In the genomic region with DNA sequence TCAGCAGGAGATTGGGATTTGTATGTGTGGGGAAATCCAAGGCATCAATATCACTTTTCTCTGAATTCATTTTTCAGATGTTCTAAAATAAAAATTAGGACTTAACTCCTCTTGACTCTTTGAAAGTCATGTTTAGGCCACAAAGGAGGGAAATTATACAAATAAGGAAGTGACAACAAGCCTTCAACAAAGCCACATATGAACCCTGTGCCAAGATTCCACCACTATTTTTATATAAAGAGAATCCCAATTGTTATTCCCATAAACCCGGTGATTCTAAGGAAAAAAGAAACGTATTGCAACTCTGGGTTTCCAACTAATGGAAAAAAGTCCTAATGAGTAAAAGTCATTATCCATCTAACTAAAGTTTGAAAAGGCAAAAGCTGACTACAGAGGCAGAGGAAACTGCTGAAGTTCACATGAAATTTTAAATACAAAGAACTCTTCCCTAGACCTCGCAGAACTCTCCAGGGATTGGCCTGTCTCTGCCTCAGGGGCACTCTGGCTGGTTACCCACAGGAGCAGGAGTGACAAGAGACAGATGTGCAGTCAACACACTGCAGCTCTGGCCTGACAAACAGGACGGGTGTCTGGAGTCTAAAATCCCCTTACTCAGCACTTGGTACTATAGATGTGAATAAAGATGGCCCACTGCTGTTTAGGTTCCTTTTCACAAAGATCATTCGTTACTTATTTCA, we compare ENCODE assay signal across 9 cellular contexts. TPM values are rescaled to one million over a fixed set of nuclear protein-coding genes. Genes with fewer than 3 reads are reported as not detected.
DNase-seq lines count a peak whose midpoint lies in the region; ATAC-seq lines count a peak whose summit lies in the region.
"Had no signal": no experiment of that assay in that cellular context is flagged by ENCODE, and none has a peak within 500 bp of the region (broad histone marks: within the 10 kb centered on the region; RNA-seq: fewer than 3 reads in every experiment).

No MANE protein-coding gene starts in this region.

- H3K9me3 Mint-ChIP-seq in activated CD4-positive, alpha-beta T cell treated with anti-CD3 and anti-CD28 coated beads for 36 hours (ENCODE audit: low read depth), result no peaks in the 10 kb centered on the region
- no peaks in the 10 kb centered on the region for H3K9me3 Mint-ChIP-seq in T-helper 2 cell treated with Interferon-gamma antibody and Interleukin-4, amounts not matched to agents 5 μg/mL and 100 μg/mL, for 36 hours
- no peaks in the 10 kb centered on the region for H3K9me3 Mint-ChIP-seq in stimulated activated naive CD8-positive, alpha-beta T cell treated with anti-CD3 and anti-CD28 coated beads, Interleukin-15, amount 100 ng/mL, for 72 hours

- H3K27ac Mint-ChIP-seq in activated CD4-positive, alpha-beta T cell treated with anti-CD3 and anti-CD28 coated beads for 36 hours, result peak overlapping the region; percentile 59
- H3K27ac Mint-ChIP-seq in T-helper 2 cell treated with Interferon-gamma antibody and Interleukin-4, amounts not matched to agents 5 μg/mL and 100 μg/mL, for 36 hours, result peak overlapping the region; percentile 85
- peak overlapping the region; percentile 42 to 75 for H3K27ac Mint-ChIP-seq in stimulated activated naive CD8-positive, alpha-beta T cell treated with anti-CD3 and anti-CD28 coated beads, Interleukin-15, amount 100 ng/mL, for 72 hours

- H3K36me3 Mint-ChIP-seq in activated CD4-positive, alpha-beta T cell treated with anti-CD3 and anti-CD28 coated beads for 36 hours (ENCODE audit: low read depth), result peaks cover 30% of the 10 kb centered on the region
- H3K36me3 Mint-ChIP-seq in T-helper 2 cell treated with Interferon-gamma antibody and Interleukin-4, amounts not matched to agents 5 μg/mL and 100 μg/mL, for 36 hours (ENCODE audit: low read depth), result peaks cover 41% of the 10 kb centered on the region

- no peak for ATAC-seq in activated CD4-positive, alpha-beta T cell treated with anti-CD3 and anti-CD28 coated beads for 36 hours
- ATAC-seq in stimulated activated naive CD8-positive, alpha-beta T cell treated with anti-CD3 and anti-CD28 coated beads, Interleukin-15, amount 100 ng/mL, for 72 hours, result no peak

- H3K9ac ChIP-seq in iPS-20b (ENCODE audit: low read depth, low read length), result peak overlapping the region; percentile 53

- H3K4me3 ChIP-seq in iPS-20b (ENCODE audit: low read length), result no peak overlapping the region

- CTCF ChIA-PET in activated CD4-positive, alpha-beta T cell treated with anti-CD3 and anti-CD28 coated beads for 36 hours (lab: Charles Lee), result no interaction called here

- peaks cover 9% of the 10 kb centered on the region for H3K4me1 ChIP-seq in iPS-20b (ENCODE audit: insufficient read depth, low read length)

- no peaks in the 10 kb centered on the region for H3K27me3 Mint-ChIP-seq in activated CD4-positive, alpha-beta T cell treated with anti-CD3 and anti-CD28 coated beads for 36 hours
- H3K27me3 Mint-ChIP-seq in T-helper 2 cell treated with Interferon-gamma antibody and Interleukin-4, amounts not matched to agents 5 μg/mL and 100 μg/mL, for 36 hours (ENCODE audit: low read depth), result no peaks in the 10 kb centered on the region
- H3K27me3 Mint-ChIP-seq in stimulated activated naive CD8-positive, alpha-beta T cell treated with anti-CD3 and anti-CD28 coated beads, Interleukin-15, amount 100 ng/mL, for 72 hours, result no peaks in the 10 kb centered on the region

- no peaks in the 10 kb centered on the region for H3K27me3 ChIP-seq in iPS-20b (ENCODE audit: insufficient read depth, low read length)

- H3K4me3 Mint-ChIP-seq in activated CD4-positive, alpha-beta T cell treated with anti-CD3 and anti-CD28 coated beads for 36 hours, result no peak overlapping the region
- peak overlapping the region; percentile 28 for H3K4me3 Mint-ChIP-seq in T-helper 2 cell treated with Interferon-gamma antibody and Interleukin-4, amounts not matched to agents 5 μg/mL and 100 μg/mL, for 36 hours
- H3K4me3 Mint-ChIP-seq in stimulated activated naive CD8-positive, alpha-beta T cell treated with anti-CD3 and anti-CD28 coated beads, Interleukin-15, amount 100 ng/mL, for 72 hours, result peak overlapping the region in 1 of 2 donors; percentile 50

- no peak overlapping the region for H3K27ac ChIP-seq in iPS-20b (ENCODE audit: low read length)

- intact Hi-C loops in activated CD4-positive, alpha-beta T cell treated with anti-CD3 and anti-CD28 coated beads for 36 hours (cut with DNase I, micrococcal nuclease), result no loop called here

- DNase-seq in activated CD4-positive, alpha-beta T cell treated with anti-CD3 and anti-CD28 coated beads for 36 hours, result no peak
- no peak for DNase-seq in activated CD4-positive, alpha-beta T cell treated with anti-CD3 and anti-CD28 coated beads for 4 hours
- DNase-seq in T-helper 2 cell treated with Interferon-gamma antibody and Interleukin-4, amounts not matched to agents 5 μg/mL and 100 μg/mL, for 36 hours (ENCODE audit: low spot score), result no peak
- no peak for DNase-seq in stimulated activated naive CD8-positive, alpha-beta T cell treated with anti-CD3 and anti-CD28 coated beads, Interleukin-15, amount 100 ng/mL, for 72 hours
- no peak for DNase-seq in SKM-1 treated with dmso at 0.1 percent for 144 hours (lab: John Stamatoyannopoulos, UW; ENCODE audit: unreplicated experiment)
- DNase-seq in NCI-H1092 treated with DMSO at 0.1 percent for 48 hours (lab: John Stamatoyannopoulos, UW), result no peak
- no peak for DNase-seq in DMS114 treated with DMSO at 0.1 percent for 48 hours (lab: John Stamatoyannopoulos, UW; ENCODE audit: unreplicated experiment)
- DNase-seq: Karpas-422 had no signal

- H3K36me3 ChIP-seq in iPS-20b (ENCODE audit: insufficient read depth, low read depth, low read length), result peaks cover 43% of the 10 kb centered on the region

- POLR2A ChIA-PET in activated CD4-positive, alpha-beta T cell treated with anti-CD3 and anti-CD28 coated beads for 36 hours (lab: Charles Lee), result no interaction called here

- peaks cover 38% of the 10 kb centered on the region for H3K4me1 Mint-ChIP-seq in activated CD4-positive, alpha-beta T cell treated with anti-CD3 and anti-CD28 coated beads for 36 hours
- H3K4me1 Mint-ChIP-seq in T-helper 2 cell treated with Interferon-gamma antibody and Interleukin-4, amounts not matched to agents 5 μg/mL and 100 μg/mL, for 36 hours (ENCODE audit: low read depth), result peaks cover 38% of the 10 kb centered on the region
- peaks cover 42% of the 10 kb centered on the region for H3K4me1 Mint-ChIP-seq in stimulated activated naive CD8-positive, alpha-beta T cell treated with anti-CD3 and anti-CD28 coated beads, Interleukin-15, amount 100 ng/mL, for 72 hours

- H3K9me3 ChIP-seq in iPS-20b (ENCODE audit: insufficient read depth, low read depth, low read length), result no peaks in the 10 kb centered on the region

RNA-seq across cellular contexts. Expression of a gene that starts 11.5 kb away (rescaled TPM):
- 10 to 100 TPM; 21.6 to 29.2 TPM for total RNA-seq in activated CD4-positive, alpha-beta T cell treated with anti-CD3 and anti-CD28 coated beads for 36 hours
